ENCODE assay signal across 8 cellular contexts in genomic region chr6:113732384-113732966, GRCh38.
A peak's percentile ranks its signal among the peaks of the same experiment; 100 is the strongest.
DNase-seq lines count a peak whose midpoint lies in the region; ATAC-seq and TF ChIP-seq lines count a peak whose summit lies in the region.

No MANE protein-coding gene starts in this region.

- H3K36me3 ChIP-seq in WERI-Rb-1 (no peaks in the 10 kb centered on the region), heart left ventricle (no peaks in the 10 kb centered on the region)

- DNase-seq in NCI-H1092 treated with DMSO at 0.1 percent for 48 hours (lab: John Stamatoyannopoulos, UW), result peak; percentile 75
- peak; percentile 43 for DNase-seq in WERI-Rb-1
- DNase-seq in heart left ventricle, result peak; percentile 37 to 68 (median 53)
- peak; percentile 73 for DNase-seq in retina
- DNase-seq in LoVo (ENCODE audit: low spot score), result no peak

- TF ChIP-seq CTCF in WERI-Rb-1 (IDR thresholded peaks at IDR 0.05; ENCODE audit: low read depth, low read length), result no peak
- peak in 5 of 12 donors; percentile 17 to 47 (median 33) for TF ChIP-seq CTCF in heart left ventricle (IDR thresholded peaks at IDR 0.05)

- H3K27ac ChIP-seq in WERI-Rb-1 (peak overlapping the region; percentile 43; the same call in 1 of the 2 replicates), heart left ventricle (peak overlapping the region in 9 of 12 donors; percentile 5 to 63 (median 32))

- peaks cover 0 to 26% (median 15%) of the 10 kb centered on the region in 12 donors for H3K4me1 ChIP-seq in heart left ventricle

- TF ChIP-seq POLR2A in heart left ventricle (IDR thresholded peaks at IDR 0.05), result no peak

- peak overlapping the region; percentile 26 for H3K4me3 ChIP-seq in WERI-Rb-1 (ENCODE audit: low read depth, low read length)
- peak overlapping the region in 5 of 12 donors; percentile 0 to 12 (median 1) for H3K4me3 ChIP-seq in heart left ventricle

- intact Hi-C loops in heart left ventricle (cut with DNase I), result loop anchor here in 5 of 10 donors (2.0 to 10.0 kb wide), 4 partner anchors 122 to 318 kb away; partner anchors contain the start of gene MARCKS (in 4 of the 5)

- H3K9me3 ChIP-seq in WERI-Rb-1 (ENCODE audit: severe bottlenecking) (no peaks in the 10 kb centered on the region), heart left ventricle (no peaks in the 10 kb centered on the region)

- ATAC-seq in heart left ventricle (peak; percentile 94 to 99 (median 94)), GM18520 (IDR thresholded peaks at IDR 0.05; ENCODE audit: unreplicated experiment) (no peak), GM19452 (IDR thresholded peaks at IDR 0.05; ENCODE audit: unreplicated experiment) (no peak), GM19035 (IDR thresholded peaks at IDR 0.05; ENCODE audit: unreplicated experiment) (no peak)

- WGBS in heart left ventricle, 4 donors, result 7 to 20% (median 14%) methylated on average over 4 of the region's 4 CpGs

- no peaks in the 10 kb centered on the region for H3K27me3 ChIP-seq in WERI-Rb-1 (ENCODE audit: insufficient read depth, low read depth, severe bottlenecking)
- H3K27me3 ChIP-seq in heart left ventricle, result no peaks in the 10 kb centered on the region

Comparison
In these comparisons a context has a peak if more than half of its experiments do, and no peak if none do; other contexts are left out.
1. ATAC-seq: peak in heart left ventricle (4 of 4); none in GM18520 (single experiment), GM19452 (single experiment) and GM19035 (single experiment).